In genomic region chr7:131501930-131502685, GRCh38 we compare ENCODE assay signal across 10 cellular contexts. TPM values are rescaled to one million over a fixed set of nuclear protein-coding genes. Genes with fewer than 3 reads are reported as not detected.
DNase-seq lines count a peak whose midpoint lies in the region; ATAC-seq, FAIRE-seq and TF ChIP-seq lines count a peak whose summit lies in the region.
"Had no signal": no experiment of that assay in that cellular context is flagged by ENCODE, and none has a peak within 500 bp of the region (broad histone marks: within the 10 kb centered on the region; RNA-seq: fewer than 3 reads in every experiment).

No MANE protein-coding gene starts in this region.

- H4K20me1 ChIP-seq in HCT116 (ENCODE audit: insufficient read depth) = no peaks in the 10 kb centered on the region
- H4K20me1 ChIP-seq in astrocyte (ENCODE audit: insufficient read depth, low read length) = peaks cover 20% of the 10 kb centered on the region

- no TSS peak for BruUV-seq in A673 (replicated peaks; lab: Mats Ljungman, UMichigan)
- TSS peak; percentile 30 for BruUV-seq in HCT116 (replicated peaks; lab: Mats Ljungman, UMichigan)

- H3K4me2 ChIP-seq in HCT116 (ENCODE audit: low read length) (no peak overlapping the region), astrocyte (ENCODE audit: low read length) (no peak overlapping the region)

- no peak for ATAC-seq in HCT116
- ATAC-seq in HG03520 (IDR thresholded peaks at IDR 0.05; ENCODE audit: unreplicated experiment) = no peak
- no peak for ATAC-seq in GM18861 (IDR thresholded peaks at IDR 0.05; ENCODE audit: unreplicated experiment)

- no peaks in the 10 kb centered on the region for H3K9me3 ChIP-seq in A673 (ENCODE audit: low read depth, low read length, poor library complexity, severe bottlenecking)
- H3K9me3 ChIP-seq in HCT116 (ENCODE audit: control insufficient read depth in 1 of 2, insufficient read depth in 1 of 2, low read depth in 1 of 2, low read length in 2 of 2) = no peaks in the 10 kb centered on the region
- H3K9me3 ChIP-seq in astrocyte (ENCODE audit: insufficient read depth, low read depth, low read length) = no peaks in the 10 kb centered on the region

- TF ChIP-seq RAD21 in HCT116 (IDR thresholded peaks at IDR 0.05; ENCODE audit: low read depth) = no peak

- intact Hi-C loops in A673 (cut with micrococcal nuclease; ENCODE audit: unreplicated experiment) (no loop called here), HCT116 (cut with micrococcal nuclease) (no loop called here)

- H3K4me1 ChIP-seq in A673 (ENCODE audit: insufficient read depth, low read length, poor library complexity, severe bottlenecking) (peaks cover 7% of the 10 kb centered on the region), HCT116 (ENCODE audit: control insufficient read depth in 1 of 2, insufficient read depth in 2 of 2, low read length in 2 of 2) (no peaks in the 10 kb centered on the region), astrocyte (ENCODE audit: insufficient read depth, low read length) (peaks cover 21% of the 10 kb centered on the region)

- H3K9ac ChIP-seq in HCT116 (ENCODE audit: low read length) (no peak overlapping the region), astrocyte (ENCODE audit: low read length) (no peak overlapping the region)

- H3K4me3 Mint-ChIP-seq in astrocyte (ENCODE audit: unreplicated experiment) = no peak overlapping the region

- H3K36me3 Mint-ChIP-seq in astrocyte (ENCODE audit: low read depth, unreplicated experiment) = peaks cover 9% of the 10 kb centered on the region

- DNase-seq in A673 (ENCODE audit: low spot score) = no peak
- DNase-seq in HCT116 (ENCODE audit: low read depth, low spot score) = no peak
- DNase-seq in astrocyte (ENCODE audit: low read depth) = no peak
- peak; percentile 36 to 57 for DNase-seq in lung microvascular endothelial cell (ENCODE audit: low read depth in 2 of 2)
- no peak for DNase-seq in coronary artery (ENCODE audit: low spot score)
- DNase-seq in activated naive CD4-positive, alpha-beta T cell treated with anti-CD3 and anti-CD28 coated beads, Interleukin-2, amount 50 U/mL, for 16 hours = no peak
- DNase-seq: NCI-H2081 treated with DMSO at 0.1 percent for 48 hours had no signal

- no peaks in the 10 kb centered on the region for H3K9me2 ChIP-seq in HCT116 (ENCODE audit: insufficient read depth)

- peak overlapping the region; percentile 49 for H3K27ac ChIP-seq in A673 (ENCODE audit: low read depth, low read length, poor library complexity, severe bottlenecking)
- H3K27ac ChIP-seq in HCT116 (ENCODE audit: low read depth, low read length) = no peak overlapping the region
- H3K27ac ChIP-seq in astrocyte (ENCODE audit: low read depth, low read length) = no peak overlapping the region
- peak overlapping the region in 1 of 2 donors; percentile 55 for H3K27ac ChIP-seq in coronary artery

- POLR2A ChIA-PET in A673 (lab: Charles Lee; ENCODE audit: low non-redundant PET) = interaction anchor here (0.7 kb wide), 1 partner anchor 25 kb away, joined by 3 read pairs; no protein-coding TSS in a partner anchor
- POLR2A ChIA-PET in HCT116 (lab: Charles Lee) = no interaction called here

- no peaks in the 10 kb centered on the region for H3K79me2 ChIP-seq in HCT116 (ENCODE audit: insufficient read depth, low read length)
- H3K79me2 ChIP-seq in astrocyte (ENCODE audit: insufficient read depth, low read length) = no peaks in the 10 kb centered on the region

- no peak for TF ChIP-seq CTCF in A673 (conservative IDR thresholded peaks at IDR 0.05; ENCODE audit: low read depth, low read length)
- TF ChIP-seq CTCF in HCT116 (IDR thresholded peaks at IDR 0.05 in 2 of 3, conservative IDR thresholded peaks at IDR 0.05 in 1 of 3; ENCODE audit: borderline replicate concordance in 1 of 3, insufficient read depth in 1 of 3, low read depth in 2 of 3, low read length in 2 of 3) = no peak
- no peak for TF ChIP-seq CTCF in astrocyte (IDR thresholded peaks at IDR 0.05; ENCODE audit: insufficient read depth, low read depth, low read length)
- no peak for TF ChIP-seq CTCF in coronary artery (IDR thresholded peaks at IDR 0.05)

- TF ChIP-seq POLR2A in HCT116 (IDR thresholded peaks at IDR 0.05; ENCODE audit: borderline replicate concordance, extremely low read depth, insufficient read depth, insufficient read length) = no peak

- no peaks in the 10 kb centered on the region for H3K27me3 Mint-ChIP-seq in astrocyte (ENCODE audit: low read depth, unreplicated experiment)

- peak overlapping the region; percentile 87 for H3K27ac Mint-ChIP-seq in astrocyte (ENCODE audit: unreplicated experiment)

- H3K4me3 ChIP-seq in A673 (ENCODE audit: low read depth, low read length, poor library complexity, severe bottlenecking) (no peak overlapping the region), HCT116 (replicated peaks in 1 of 2; ENCODE audit: low read depth in 1 of 2, low read length in 2 of 2) (no peak overlapping the region), astrocyte (ENCODE audit: insufficient read depth, low read depth, low read length) (no peak overlapping the region), coronary artery (no peak overlapping the region)

- RAD21 ChIA-PET in HCT116 (lab: Charles Lee; ENCODE audit: low non-redundant PET in 1 of 2, low total read pairs in 2 of 2, uncharacterized antibody in 2 of 2, unreplicated experiment in 2 of 2) = no interaction called here

- H2AFZ ChIP-seq in HCT116 (ENCODE audit: low read depth, low read length, poor library complexity, severe bottlenecking) (no peak overlapping the region), astrocyte (ENCODE audit: low read depth, low read length) (no peak overlapping the region)

- CTCF ChIA-PET in A673 (lab: Charles Lee) = no interaction called here
- CTCF ChIA-PET in HCT116 (lab: Charles Lee) = no interaction called here

- H3K4me1 Mint-ChIP-seq in astrocyte (ENCODE audit: low read depth, unreplicated experiment) = peaks cover 41% of the 10 kb centered on the region

- peaks cover 11% of the 10 kb centered on the region for H3K36me3 ChIP-seq in A673 (ENCODE audit: insufficient read depth, low read length, poor library complexity, severe bottlenecking)
- H3K36me3 ChIP-seq in HCT116 (ENCODE audit: control insufficient read depth in 1 of 2, insufficient read depth in 2 of 2, low read length in 2 of 2) = peaks cover 3% of the 10 kb centered on the region in 2 experiments; a peak in 2 of 4 replicates
- peaks cover 6% of the 10 kb centered on the region for H3K36me3 ChIP-seq in astrocyte (ENCODE audit: insufficient read depth, low read length)

- H3K27me3 ChIP-seq in A673 (replicated peaks; ENCODE audit: insufficient read depth, low read depth, low read length, poor library complexity) = no peaks in the 10 kb centered on the region
- no peaks in the 10 kb centered on the region for H3K27me3 ChIP-seq in HCT116 (ENCODE audit: insufficient read depth, low read length)
- no peaks in the 10 kb centered on the region for H3K27me3 ChIP-seq in astrocyte (ENCODE audit: insufficient read depth, low read length)

- no peaks in the 10 kb centered on the region for H3K9me3 Mint-ChIP-seq in astrocyte (ENCODE audit: unreplicated experiment)

- no peak for FAIRE-seq in astrocyte (lab: Jason Lieb, UNC)
- FAIRE-seq: G401.6 had no signal

TF ChIP-seq in HCT116, 20 proteins besides CTCF, POLR2A, EP300 and RAD21:
- TF ChIP-seq ELF1 (IDR thresholded peaks at IDR 0.05; ENCODE audit: borderline replicate concordance, low read depth) (no peak), ATF3 (IDR thresholded peaks at IDR 0.05) (no peak), EGR1 (IDR thresholded peaks at IDR 0.05; ENCODE audit: low read depth) (no peak), ZBTB33 (IDR thresholded peaks at IDR 0.05; ENCODE audit: extremely low read depth, insufficient replicate concordance, low read length) (no peak), TCF7L2 (IDR thresholded peaks at IDR 0.05; ENCODE audit: borderline replicate concordance, extremely low read depth, insufficient read depth, insufficient read length) (no peak), ZNF274 (IDR thresholded peaks at IDR 0.05; ENCODE audit: low read depth, low read length) (no peak), POLR2AphosphoS5 (IDR thresholded peaks at IDR 0.05; ENCODE audit: low read depth, low read length) (no peak), SIN3A (IDR thresholded peaks at IDR 0.05; ENCODE audit: low read depth) (no peak), MAX (IDR thresholded peaks at IDR 0.05) (no peak), CBX3 (IDR thresholded peaks at IDR 0.05; ENCODE audit: low read depth) (no peak)

RNA-seq across cellular contexts. Expression of gene PODXL, which starts 54.3 kb away (rescaled TPM):
- 22.1 and 22.6 TPM in 2 replicates for total RNA-seq in A673 (2021)
- total RNA-seq in HCT116 (2021; ENCODE audit: unreplicated experiment) = 37.5 TPM
- polyA plus RNA-seq in HCT116 (2012) = 27.1 and 29.8 TPM in 2 replicates
- total RNA-seq in astrocyte = 29.9 and 47.1 TPM in 2 replicates
- total RNA-seq in lung microvascular endothelial cell = 75.0 and 152 TPM in 2 replicates

Comparison
In these comparisons a context has a peak if more than half of its experiments do, and no peak if none do; other contexts are left out.
1. DNase-seq: peak in lung microvascular endothelial cell (2 of 2); none in A673 (single experiment), HCT116 (single experiment), astrocyte (single experiment), coronary artery (single experiment) and activated naive CD4-positive, alpha-beta T cell treated with anti-CD3 and anti-CD28 coated beads, Interleukin-2, amount 50 U/mL, for 16 hours (single experiment).